Comparison of ENCODE assay signal across 2 cellular contexts in genomic region chr20:17808782-17809181, GRCh38.
TF ChIP-seq lines count a peak whose summit lies in the region.

No MANE protein-coding gene starts in this region.

TF ChIP-seq in IMR-90, 13 proteins besides CTCF, POLR2A, EP300 and RAD21:
- TF ChIP-seq MAZ (IDR thresholded peaks at IDR 0.05; ENCODE audit: borderline replicate concordance, low read depth, low read length) (no peak), RCOR1 (IDR thresholded peaks at IDR 0.05; ENCODE audit: insufficient replicate concordance, low read length) (no peak), CEBPB (IDR thresholded peaks at IDR 0.05; ENCODE audit: low read depth, low read length) (no peak), FOS (IDR thresholded peaks at IDR 0.05; ENCODE audit: low read depth, low read length) (no peak), SMC3 (IDR thresholded peaks at IDR 0.05; ENCODE audit: low read depth, low read length) (no peak)

TF ChIP-seq in H1, 55 proteins besides CTCF, POLR2A, EP300 and RAD21:
- no peak for TF ChIP-seq RBBP5 (IDR thresholded peaks at IDR 0.05; ENCODE audit: borderline replicate concordance, low read depth, low read length)
- no peak for TF ChIP-seq KDM4A (IDR thresholded peaks at IDR 0.05; ENCODE audit: low read depth, low read length, severe bottlenecking)
- TF ChIP-seq FOSL1 (IDR thresholded peaks at IDR 0.05; ENCODE audit: insufficient read depth, low read depth, low read length) = no peak
- no peak for TF ChIP-seq TEAD4 (IDR thresholded peaks at IDR 0.05; ENCODE audit: low read depth, low read length)
- no peak for TF ChIP-seq HDAC2 (IDR thresholded peaks at IDR 0.05; ENCODE audit: borderline replicate concordance in 1 of 2, low read depth in 2 of 2, low read length in 2 of 2)
- TF ChIP-seq KDM1A (IDR thresholded peaks at IDR 0.05; ENCODE audit: borderline replicate concordance, low read length) = no peak
- TF ChIP-seq SRF (IDR thresholded peaks at IDR 0.05; ENCODE audit: low read depth, low read length) = no peak
- TF ChIP-seq TBP (IDR thresholded peaks at IDR 0.05; ENCODE audit: low read depth, low read length) = no peak
- TF ChIP-seq GTF2F1 (IDR thresholded peaks at IDR 0.05; ENCODE audit: borderline replicate concordance, low read depth, low read length) = no peak
- TF ChIP-seq RNF2 (IDR thresholded peaks at IDR 0.05; ENCODE audit: borderline replicate concordance, low read depth, low read length, missing control alignments, poor library complexity, severe bottlenecking) = no peak
